Comparison of ENCODE assay signal across 8 cellular contexts in genomic region chr6:41705329-41705995, GRCh38. TPM values are rescaled to one million over a fixed set of nuclear protein-coding genes. Genes with fewer than 3 reads are reported as not detected.
DNase-seq lines count a peak whose midpoint lies in the region; ATAC-seq, FAIRE-seq and TF ChIP-seq lines count a peak whose summit lies in the region.

No MANE protein-coding gene starts in this region.

- DNase-seq in adipocyte (ENCODE audit: low read depth) = no peak
- DNase-seq in kidney = no peak
- DNase-seq in stimulated activated naive B cell treated with anti-CD40 and anti-IgM and Interleukin-4, amounts not matched to agents 10 μg/mL and 1 μg/mL and 100 μg/mL, for 72 hours = no peak
- DNase-seq in cerebellar nuclear complex (lab: John Stamatoyannopoulos, UW) = no peak
- DNase-seq in EL = no peak
- no peak for DNase-seq in head of caudate nucleus
- DNase-seq in NCI-H748 (lab: John Stamatoyannopoulos, UW; ENCODE audit: unreplicated experiment) = no peak

- H3K36me3 ChIP-seq in adipocyte (ENCODE audit: control insufficient read depth, insufficient read depth, low read length, severe bottlenecking) = no peaks in the 10 kb centered on the region
- peaks cover 0 to 4% of the 10 kb centered on the region in 2 donors for H3K36me3 ChIP-seq in kidney (ENCODE audit: control insufficient read depth in 1 of 2, insufficient read depth in 2 of 2, low read length in 2 of 2)

- no peaks in the 10 kb centered on the region for H3K27me3 Mint-ChIP-seq in stimulated activated naive B cell treated with anti-CD40 and anti-IgM and Interleukin-4, amounts not matched to agents 10 μg/mL and 1 μg/mL and 100 μg/mL, for 72 hours

- H3K36me3 Mint-ChIP-seq in stimulated activated naive B cell treated with anti-CD40 and anti-IgM and Interleukin-4, amounts not matched to agents 10 μg/mL and 1 μg/mL and 100 μg/mL, for 72 hours = peaks cover 52 to 74% of the 10 kb centered on the region in 2 donors

- H3K4me1 ChIP-seq in adipocyte (ENCODE audit: control insufficient read depth, insufficient read depth, low read length) (peaks cover 21% of the 10 kb centered on the region), kidney (ENCODE audit: control insufficient read depth in 1 of 2, insufficient read depth in 1 of 2, low read depth in 1 of 2, low read length in 2 of 2) (peaks cover 9 to 31% of the 10 kb centered on the region in 2 donors)

- no peak overlapping the region for H3K4me3 ChIP-seq in adipocyte (ENCODE audit: low read length)
- no peak overlapping the region for H3K4me3 ChIP-seq in kidney (ENCODE audit: low read length in 2 of 2)

- H3K9ac ChIP-seq in adipocyte (ENCODE audit: low read length) (peak overlapping the region; percentile 3), kidney (ENCODE audit: low read length in 2 of 2) (peak overlapping the region in 1 of 2 donors; percentile 41)

- H3K27me3 ChIP-seq in adipocyte (replicated peaks; ENCODE audit: control insufficient read depth, insufficient read depth, low read length) = no peaks in the 10 kb centered on the region

- intact Hi-C loops in kidney (cut with DNase I) = no loop called here
- intact Hi-C loops in head of caudate nucleus (cut with DNase I) = no loop called here

- peak; percentile 0 for ATAC-seq in HG02642 (IDR thresholded peaks at IDR 0.05; ENCODE audit: poor library complexity, unreplicated experiment)
- ATAC-seq in stimulated activated naive B cell treated with anti-CD40 and anti-IgM and Interleukin-4, amounts not matched to agents 10 μg/mL and 1 μg/mL and 100 μg/mL, for 72 hours (replicated peaks) = no peak

- no peak for FAIRE-seq in kidney (lab: Jason Lieb, UNC)

- peak overlapping the region; percentile 99 for H3K27ac Mint-ChIP-seq in stimulated activated naive B cell treated with anti-CD40 and anti-IgM and Interleukin-4, amounts not matched to agents 10 μg/mL and 1 μg/mL and 100 μg/mL, for 72 hours

- TF ChIP-seq CTCF in kidney (IDR thresholded peaks at IDR 0.05; ENCODE audit: borderline replicate concordance, extremely low read depth, insufficient read depth) = no peak

- H3K27ac ChIP-seq in kidney (ENCODE audit: low read depth in 2 of 2, low read length in 2 of 2) = peak overlapping the region; percentile 55 to 67

- peaks cover 0 to 2% of the 10 kb centered on the region in 2 donors for H3K9me3 Mint-ChIP-seq in stimulated activated naive B cell treated with anti-CD40 and anti-IgM and Interleukin-4, amounts not matched to agents 10 μg/mL and 1 μg/mL and 100 μg/mL, for 72 hours

- H3K4me1 Mint-ChIP-seq in stimulated activated naive B cell treated with anti-CD40 and anti-IgM and Interleukin-4, amounts not matched to agents 10 μg/mL and 1 μg/mL and 100 μg/mL, for 72 hours = peaks cover 79 to 98% of the 10 kb centered on the region in 2 donors

- peak overlapping the region; percentile 86 to 91 for H3K4me3 Mint-ChIP-seq in stimulated activated naive B cell treated with anti-CD40 and anti-IgM and Interleukin-4, amounts not matched to agents 10 μg/mL and 1 μg/mL and 100 μg/mL, for 72 hours

- H3K9me3 ChIP-seq in adipocyte (ENCODE audit: control insufficient read depth, low read length) (no peaks in the 10 kb centered on the region), kidney (ENCODE audit: control insufficient read depth in 1 of 2, low read length in 2 of 2) (no peaks in the 10 kb centered on the region)

RNA-seq across cellular contexts. Expression of gene TFEB, which starts 29.9 kb away (rescaled TPM):
- total RNA-seq in kidney = 50.7 TPM
- polyA plus RNA-seq in kidney (ENCODE audit: insufficient read depth, low read depth, low replicate concordance) = 51.0 TPM

RNA-seq across cellular contexts. Expression of gene PGC, which starts 41.7 kb away (rescaled TPM):
- not detected for total RNA-seq in kidney
- polyA plus RNA-seq in kidney (ENCODE audit: insufficient read depth, low read depth, low replicate concordance) = 0.39 TPM
